7 cellular contexts compared by ENCODE assay signal in the genomic region with DNA sequence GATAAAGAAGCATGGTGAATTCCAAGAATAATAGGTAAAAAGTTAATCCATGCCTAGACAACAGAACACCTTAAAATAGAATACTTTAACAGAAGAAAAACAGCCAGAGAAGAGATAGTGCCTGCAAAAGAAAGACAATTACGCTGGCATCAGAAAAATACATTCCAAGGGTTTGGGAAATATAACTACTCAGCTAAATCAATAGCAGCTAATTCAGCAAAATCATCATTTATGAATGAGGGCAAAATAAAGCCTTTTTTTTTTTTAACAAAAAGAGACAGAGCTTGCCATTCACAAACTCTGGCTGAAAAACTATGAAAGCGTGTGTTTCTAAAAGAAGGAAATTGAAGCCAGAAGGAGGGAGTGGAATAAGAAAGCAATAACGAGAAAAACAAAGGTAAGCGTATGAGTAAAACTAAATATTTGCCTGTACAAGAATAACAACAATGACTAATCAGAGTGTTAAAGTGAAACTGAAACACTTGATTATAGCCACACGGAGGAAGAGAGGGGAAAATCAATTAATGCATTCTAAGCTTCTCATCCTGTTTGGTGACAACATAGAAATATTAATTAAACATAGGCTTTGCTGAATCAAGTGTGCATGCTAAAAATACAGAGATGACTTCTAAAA.
DNase-seq lines count a peak whose midpoint lies in the region; ATAC-seq and TF ChIP-seq lines count a peak whose summit lies in the region.

No MANE protein-coding gene starts in this region.

- peak; percentile 89 for ATAC-seq in GM19035 (IDR thresholded peaks at IDR 0.05; ENCODE audit: unreplicated experiment)
- ATAC-seq in HG03045 (IDR thresholded peaks at IDR 0.05; ENCODE audit: unreplicated experiment), result peak; percentile 58
- ATAC-seq in naive B cell (ENCODE audit: low read depth in 2 of 2), result peak; percentile 32 to 51

- H3K4me3 Mint-ChIP-seq in activated T-helper 1 cell treated with anti-CD3 and anti-CD28 coated beads, Interleukin-12 subunit alpha, Interleukin-12 subunit beta, Interleukin-2, Interleukin-4 antibody, amounts not matched to agents 30 ng/mL and 10 ng/mL and 1 ng/mL, durations not matched to agents 14 hours and 24 hours and 36 hours, result peak overlapping the region; percentile 56
- H3K4me3 Mint-ChIP-seq in naive B cell, result peak overlapping the region in 7 of 8 donors; percentile 49 to 78 (median 64)
- H3K4me3 Mint-ChIP-seq in nephron progenitor cell, result no peak overlapping the region
- H3K4me3 Mint-ChIP-seq in mesothelial cell of epicardium, result no peak overlapping the region

- peaks cover 52% of the 10 kb centered on the region for H3K4me1 Mint-ChIP-seq in activated T-helper 1 cell treated with anti-CD3 and anti-CD28 coated beads, Interleukin-12 subunit alpha, Interleukin-12 subunit beta, Interleukin-2, Interleukin-4 antibody, amounts not matched to agents 30 ng/mL and 10 ng/mL and 1 ng/mL, durations not matched to agents 14 hours and 24 hours and 36 hours (ENCODE audit: low read depth)
- H3K4me1 Mint-ChIP-seq in naive B cell, result peaks cover 33 to 38% (median 34%) of the 10 kb centered on the region in 3 donors
- H3K4me1 Mint-ChIP-seq in nephron progenitor cell, result peaks cover under 1% of the 10 kb centered on the region
- H3K4me1 Mint-ChIP-seq in mesothelial cell of epicardium, result peaks cover 9% of the 10 kb centered on the region

- no peak for DNase-seq in activated T-helper 1 cell treated with anti-CD3 and anti-CD28 coated beads, Interleukin-12 subunit alpha, Interleukin-12 subunit beta, Interleukin-2, Interleukin-4 antibody, amounts not matched to agents 30 ng/mL and 10 ng/mL and 1 ng/mL, durations not matched to agents 14 hours and 24 hours and 36 hours (ENCODE audit: low spot score)
- no peak for DNase-seq in naive B cell
- DNase-seq in foreskin melanocyte, result no peak
- DNase-seq in nephron progenitor cell, result no peak
- DNase-seq in mesothelial cell of epicardium (ENCODE audit: low spot score in 2 of 2, unreplicated experiment in 2 of 2), result no peak

- H3K27me3 Mint-ChIP-seq in activated T-helper 1 cell treated with anti-CD3 and anti-CD28 coated beads, Interleukin-12 subunit alpha, Interleukin-12 subunit beta, Interleukin-2, Interleukin-4 antibody, amounts not matched to agents 30 ng/mL and 10 ng/mL and 1 ng/mL, durations not matched to agents 14 hours and 24 hours and 36 hours (ENCODE audit: insufficient read depth), result peaks cover 6% of the 10 kb centered on the region
- H3K27me3 Mint-ChIP-seq in naive B cell (no peaks in the 10 kb centered on the region), nephron progenitor cell (ENCODE audit: low read depth, poor library complexity) (peaks cover 24% of the 10 kb centered on the region), mesothelial cell of epicardium (ENCODE audit: low read depth) (no peaks in the 10 kb centered on the region)

- peak overlapping the region; percentile 66 for H3K27ac Mint-ChIP-seq in activated T-helper 1 cell treated with anti-CD3 and anti-CD28 coated beads, Interleukin-12 subunit alpha, Interleukin-12 subunit beta, Interleukin-2, Interleukin-4 antibody, amounts not matched to agents 30 ng/mL and 10 ng/mL and 1 ng/mL, durations not matched to agents 14 hours and 24 hours and 36 hours
- H3K27ac Mint-ChIP-seq in naive B cell (peak overlapping the region in 5 of 6 donors; percentile 23 to 63 (median 39)), nephron progenitor cell (no peak overlapping the region), mesothelial cell of epicardium (no peak overlapping the region)

- intact Hi-C loops in activated T-helper 1 cell treated with anti-CD3 and anti-CD28 coated beads, Interleukin-12 subunit alpha, Interleukin-12 subunit beta, Interleukin-2, Interleukin-4 antibody, amounts not matched to agents 30 ng/mL and 10 ng/mL and 1 ng/mL, durations not matched to agents 14 hours and 24 hours and 36 hours (cut with micrococcal nuclease), result loop anchor here (1.0 to 5.0 kb wide), 11 partner anchors 9 to 1998 kb away; a partner anchor contains a TSS

- no peaks in the 10 kb centered on the region for H3K9me3 Mint-ChIP-seq in activated T-helper 1 cell treated with anti-CD3 and anti-CD28 coated beads, Interleukin-12 subunit alpha, Interleukin-12 subunit beta, Interleukin-2, Interleukin-4 antibody, amounts not matched to agents 30 ng/mL and 10 ng/mL and 1 ng/mL, durations not matched to agents 14 hours and 24 hours and 36 hours
- H3K9me3 Mint-ChIP-seq in naive B cell, result no peaks in the 10 kb centered on the region
- H3K9me3 Mint-ChIP-seq in nephron progenitor cell, result no peaks in the 10 kb centered on the region
- no peaks in the 10 kb centered on the region for H3K9me3 Mint-ChIP-seq in mesothelial cell of epicardium

- H3K36me3 Mint-ChIP-seq in activated T-helper 1 cell treated with anti-CD3 and anti-CD28 coated beads, Interleukin-12 subunit alpha, Interleukin-12 subunit beta, Interleukin-2, Interleukin-4 antibody, amounts not matched to agents 30 ng/mL and 10 ng/mL and 1 ng/mL, durations not matched to agents 14 hours and 24 hours and 36 hours (ENCODE audit: low read depth), result peaks cover 2% of the 10 kb centered on the region
- H3K36me3 Mint-ChIP-seq in naive B cell (no peaks in the 10 kb centered on the region), nephron progenitor cell (ENCODE audit: low read depth) (no peaks in the 10 kb centered on the region), mesothelial cell of epicardium (no peaks in the 10 kb centered on the region)

- TF ChIP-seq CTCF in nephron progenitor cell (IDR thresholded peaks at IDR 0.05) (no peak), mesothelial cell of epicardium (IDR thresholded peaks at IDR 0.05; ENCODE audit: unreplicated experiment) (no peak)

Comparison
In these comparisons a context has a peak if more than half of its experiments do, and no peak if none do; other contexts are left out.
1. H3K27ac Mint-ChIP-seq: peak in activated T-helper 1 cell treated with anti-CD3 and anti-CD28 coated beads, Interleukin-12 subunit alpha, Interleukin-12 subunit beta, Interleukin-2, Interleukin-4 antibody, amounts not matched to agents 30 ng/mL and 10 ng/mL and 1 ng/mL, durations not matched to agents 14 hours and 24 hours and 36 hours (single experiment) and naive B cell (5 of 6); none in nephron progenitor cell (single experiment) and mesothelial cell of epicardium (single experiment).
2. H3K4me3 Mint-ChIP-seq: peak in activated T-helper 1 cell treated with anti-CD3 and anti-CD28 coated beads, Interleukin-12 subunit alpha, Interleukin-12 subunit beta, Interleukin-2, Interleukin-4 antibody, amounts not matched to agents 30 ng/mL and 10 ng/mL and 1 ng/mL, durations not matched to agents 14 hours and 24 hours and 36 hours (single experiment) and naive B cell (7 of 8); none in nephron progenitor cell (single experiment) and mesothelial cell of epicardium (single experiment).
3. Peak in every context shown above with its lines, with median percentiles within 50 percentile points of each other: ATAC-seq.